In genomic region chr7:90461216-90461615, GRCh38 we compare ENCODE assay signal across 25 cellular contexts. TPM values are rescaled to one million over a fixed set of nuclear protein-coding genes. Genes with fewer than 3 reads are reported as not detected.
A peak's percentile ranks its signal among the peaks of the same experiment; 100 is the strongest.
DNase-seq lines count a peak whose midpoint lies in the region; ATAC-seq, FAIRE-seq and TF ChIP-seq lines count a peak whose summit lies in the region.
"Had no signal": no experiment of that assay in that cellular context is flagged by ENCODE, and none has a peak within 500 bp of the region (broad histone marks: within the 10 kb centered on the region; RNA-seq: fewer than 3 reads in every experiment).

No MANE protein-coding gene starts in this region.

- H3K9me3 ChIP-seq in left ventricle myocardium inferior (replicated peaks) (peaks cover 9% of the 10 kb centered on the region), GM12878 (replicated peaks; ENCODE audit: control insufficient read depth, insufficient read depth, low read length) (peaks cover 2% of the 10 kb centered on the region; the same call in 2 of the 3 replicates), upper lobe of right lung (no peaks in the 10 kb centered on the region), Peyer's patch (peaks cover 0 to 6% (median 0%) of the 10 kb centered on the region in 4 donors)
- H3K9me3 ChIP-seq: uterus had no signal

- FAIRE-seq in GM12878 (lab: Jason Lieb, UNC), result peak; percentile 66

- RAD21 ChIA-PET in GM12878 (lab: Charles Lee; ENCODE audit: unreplicated experiment), result no interaction called here

- H3K36me3 ChIP-seq in left ventricle myocardium inferior (no peaks in the 10 kb centered on the region), GM12878 (ENCODE audit: control insufficient read depth in 2 of 2, insufficient read depth in 2 of 2, low read length in 1 of 2) (no peaks in the 10 kb centered on the region), upper lobe of right lung (no peaks in the 10 kb centered on the region), Peyer's patch (no peaks in the 10 kb centered on the region)
- H3K36me3 ChIP-seq: gastroesophageal sphincter, uterus had no signal

- H3K4me2 ChIP-seq in GM12878 (ENCODE audit: control insufficient read depth, insufficient read depth), result no peak overlapping the region
- H3K4me2 ChIP-seq: smooth muscle cell had no signal

- no peak overlapping the region for H3K9ac ChIP-seq in GM12878 (ENCODE audit: control insufficient read depth, insufficient read depth, low read length)

- POLR2A ChIA-PET in GM12878 (lab: Charles Lee), result no interaction called here

- TF ChIP-seq RAD21 in GM12878 (IDR thresholded peaks at IDR 0.05; ENCODE audit: insufficient read depth, low read depth, low read length), result no peak

- H3K27me3 ChIP-seq in left ventricle myocardium inferior (ENCODE audit: low read depth) (no peaks in the 10 kb centered on the region), GM12878 (replicated peaks in 1 of 2; ENCODE audit: control insufficient read depth in 2 of 2, insufficient read depth in 2 of 2, low read length in 1 of 2) (no peaks in the 10 kb centered on the region), upper lobe of right lung (no peaks in the 10 kb centered on the region), Peyer's patch (no peaks in the 10 kb centered on the region)
- H3K27me3 ChIP-seq: gastroesophageal sphincter, uterus had no signal

- H4K20me1 ChIP-seq in GM12878 (ENCODE audit: control insufficient read depth, insufficient read depth), result no peaks in the 10 kb centered on the region

- in situ Hi-C loops in GM12878 (cut with MboI), result no loop called here

- ATAC-seq in Right ventricle myocardium superior (ENCODE audit: poor library complexity) (peak; percentile 30), GM12878 (no peak), upper lobe of right lung (peak; percentile 83)
- ATAC-seq: gastroesophageal sphincter; stimulated activated naive CD8-positive, alpha-beta T cell treated with anti-CD3 and anti-CD28 coated beads, Interleukin-15, amount 100 ng/mL, for 72 hours had no signal

- H3K27ac ChIP-seq in left ventricle myocardium inferior (replicated peaks), result no peak overlapping the region
- H3K27ac ChIP-seq in GM12878 (ENCODE audit: control insufficient read depth, insufficient read depth), result no peak overlapping the region
- no peak overlapping the region for H3K27ac ChIP-seq in upper lobe of right lung
- no peak overlapping the region for H3K27ac ChIP-seq in Peyer's patch
- H3K27ac ChIP-seq: gastroesophageal sphincter, uterus had no signal

- DNase-seq in Right ventricle myocardium superior, result no peak
- DNase-seq in left ventricle myocardium inferior, result no peak
- DNase-seq in GM12878 (ENCODE audit: low read depth, low spot score), result no peak
- DNase-seq in iris pigment epithelial cell (ENCODE audit: low read depth), result peak; percentile 25
- DNase-seq in upper lobe of right lung, result no peak
- DNase-seq in HuH-7 (ENCODE audit: low spot score), result no peak
- DNase-seq in NK-92 (lab: John Stamatoyannopoulos, UW; ENCODE audit: unreplicated experiment), result no peak
- no peak for DNase-seq in Peyer's patch
- DNase-seq: ACHN; activated CD4-positive, alpha-beta T cell treated with anti-CD3 and anti-CD28 coated beads for 4 hours; activated naive CD4-positive, alpha-beta T cell treated with anti-CD3 and anti-CD28 coated beads, Interleukin-2, amount 10 ng/mL, durations not matched to agents 7 days and 5 days; activated T-cell treated with anti-CD3 and anti-CD28 coated beads for 4 hours; caudate nucleus; effector memory CD4-positive, alpha-beta T cell; midbrain; NCI-H1105 treated with DMSO at 0.1 percent for 48 hours; SHP77; stimulated activated naive CD8-positive, alpha-beta T cell treated with anti-CD3 and anti-CD28 coated beads, Interleukin-15, amount 100 ng/mL, for 72 hours; uterus had no signal

- no peaks in the 10 kb centered on the region for H3K79me2 ChIP-seq in GM12878 (ENCODE audit: control insufficient read depth, insufficient read depth, low read length)

- no peak for TF ChIP-seq CTCF in left ventricle myocardium inferior (IDR thresholded peaks at IDR 0.05; ENCODE audit: borderline replicate concordance)
- no peak for TF ChIP-seq CTCF in GM12878 (IDR thresholded peaks at IDR 0.05 in 2 of 3, conservative IDR thresholded peaks at IDR 0.05 in 1 of 3; ENCODE audit: control insufficient read depth in 2 of 3, extremely low read depth in 1 of 3, insufficient read depth in 1 of 3, low read depth in 3 of 3, low read length in 3 of 3)
- no peak for TF ChIP-seq CTCF in upper lobe of right lung (IDR thresholded peaks at IDR 0.05)
- no peak for TF ChIP-seq CTCF in Peyer's patch (IDR thresholded peaks at IDR 0.05)

- TF ChIP-seq EP300 in GM12878 (IDR thresholded peaks at IDR 0.05; ENCODE audit: borderline replicate concordance in 1 of 2, control insufficient read depth in 1 of 2, low read depth in 2 of 2, low read length in 2 of 2), result no peak

- intact Hi-C loops in Right ventricle myocardium superior (cut with DNase I), result no loop called here
- intact Hi-C loops in left ventricle myocardium inferior (cut with micrococcal nuclease), result no loop called here
- intact Hi-C loops in GM12878 (cut with micrococcal nuclease; ENCODE audit: unreplicated experiment), result no loop called here
- intact Hi-C loops in upper lobe of right lung (cut with DNase I), result no loop called here

- no peak overlapping the region for H2AFZ ChIP-seq in GM12878 (ENCODE audit: control insufficient read depth, low read depth, low read length)

- TF ChIP-seq POLR2A in GM12878 (IDR thresholded peaks at IDR 0.05; ENCODE audit: low read depth, low read length), result no peak
- no peak for TF ChIP-seq POLR2A in Peyer's patch (IDR thresholded peaks at IDR 0.05)

- H3K4me1 ChIP-seq in left ventricle myocardium inferior (peaks cover 5% of the 10 kb centered on the region), GM12878 (ENCODE audit: control insufficient read depth, insufficient read depth, low read length) (no peaks in the 10 kb centered on the region), upper lobe of right lung (peaks cover 4% of the 10 kb centered on the region), Peyer's patch (no peaks in the 10 kb centered on the region)
- H3K4me1 ChIP-seq: uterus had no signal

- CTCF ChIA-PET in GM12878 (lab: Yijun Ruan, JAX), result interaction anchor here (1.1 kb wide), 1 partner anchor 168 kb away, joined by 3 read pairs; no protein-coding TSS in a partner anchor

- SMC1A ChIA-PET in GM12878 (lab: Charles Lee; ENCODE audit: uncharacterized antibody, unreplicated experiment), result interaction anchor here (1.4 kb wide), 1 partner anchor 168 kb away, joined by 3 read pairs; no protein-coding TSS in a partner anchor

- BruUV-seq in GM12878 (replicated peaks; lab: Mats Ljungman, UMichigan), result no TSS peak

- H3K4me3 ChIP-seq in left ventricle myocardium inferior (no peak overlapping the region), GM12878 (no peak overlapping the region), upper lobe of right lung (no peak overlapping the region), Peyer's patch (no peak overlapping the region)
- H3K4me3 ChIP-seq: gastroesophageal sphincter, smooth muscle cell, uterus had no signal

TF ChIP-seq in GM12878, 131 proteins besides CTCF, POLR2A, EP300 and RAD21:
- TF ChIP-seq SIX5 (IDR thresholded peaks at IDR 0.05; ENCODE audit: low read depth, low read length, severe bottlenecking), result no peak
- no peak for TF ChIP-seq POU2F2 (IDR thresholded peaks at IDR 0.05; ENCODE audit: borderline replicate concordance, low read depth, low read length)
- TF ChIP-seq SMC3 (IDR thresholded peaks at IDR 0.05; ENCODE audit: borderline replicate concordance, low read length), result no peak

RNA-seq across cellular contexts. Expression of gene PTTG1IP2, which starts 8.2 kb away (rescaled TPM):
- not detected for total RNA-seq in Right ventricle myocardium superior
- not detected for total RNA-seq in left ventricle myocardium inferior
- not detected in 2 replicates for total RNA-seq in GM12878 (2013; cell fraction: nucleolus; rRNA removed)
- not detected in 2 replicates for total RNA-seq in GM12878 (2014; rRNA removed)
- total RNA-seq in GM12878 (2014; rRNA removed; fragmentation: Illumina TruSeq; extraction: Trizol), result not detected in 2 replicates
- total RNA-seq in GM12878 (2021), result not detected in 2 replicates
- not detected for polyA plus RNA-seq in GM12878 (2011; ENCODE audit: low read depth)
- not detected in 2 replicates for polyA plus RNA-seq in GM12878 (2011; rRNA removed)
- polyA plus RNA-seq in GM12878 (2011; cell fraction: cytosol; rRNA removed), result not detected in 2 replicates
- not detected in 2 replicates for polyA plus RNA-seq in GM12878 (2011; cell fraction: nucleus; rRNA removed)
- not detected in 2 replicates for polyA plus RNA-seq in GM12878 (2012)
- not detected in 2 replicates for polyA plus RNA-seq in GM12878 (2014; fragmentation: Illumina TruSeq; extraction: Trizol)
- not detected for polyA plus RNA-seq in GM12878 (2014; fragmentation: Nextera tagmentation; extraction: Ambion mirVana)
- polyA plus RNA-seq in GM12878 (2014; rRNA removed), result not detected in 2 replicates
- not detected for polyA plus RNA-seq in GM12878 (2016; fragmentation: Nextera tagmentation; extraction: Ambion mirVana)
- polyA minus RNA-seq in GM12878 (2011; rRNA and poly(A)+ RNA removed), result not detected in 2 replicates
- not detected in 2 replicates for polyA minus RNA-seq in GM12878 (2011; cell fraction: cytosol; rRNA and poly(A)+ RNA removed)
- polyA minus RNA-seq in GM12878 (2011; cell fraction: nucleus; rRNA and poly(A)+ RNA removed), result not detected in 2 replicates
- not detected for total RNA-seq in upper lobe of right lung
- total RNA-seq in Peyer's patch, result not detected
- total RNA-seq: G401; gastroesophageal sphincter; osteocyte; smooth muscle cell; T-helper 2 cell treated with Interferon-gamma antibody and Interleukin-4, amounts not matched to agents 100 ng/mL and 5 ng/mL, for 36 hours; uterus had no signal
- polyA plus RNA-seq: IgD-negative memory B cell, smooth muscle cell had no signal

RNA-seq across cellular contexts. Expression of gene CLDN12, which starts 58.0 kb away (rescaled TPM):
- total RNA-seq in Right ventricle myocardium superior (38.1 TPM), left ventricle myocardium inferior (40.3 TPM), GM12878 (2014; rRNA removed) (7.0 and 10.4 TPM in 2 replicates), GM12878 (2014; rRNA removed; fragmentation: Illumina TruSeq; extraction: Trizol) (5.8 and 6.4 TPM in 2 replicates), GM12878 (2021) (6.0 and 6.5 TPM in 2 replicates), upper lobe of right lung (30.8 TPM), Peyer's patch (10 to 100 TPM; 13.2 to 66.9 (median 49.0) TPM)
- 96.7 and 103 TPM in 2 replicates for total RNA-seq in GM12878 (2013; cell fraction: nucleolus; rRNA removed)
- 1.4 TPM for polyA plus RNA-seq in GM12878 (2011; ENCODE audit: low read depth)
- polyA plus RNA-seq in GM12878 (2011; rRNA removed) (38.9 and 41.1 TPM in 2 replicates), GM12878 (2014; fragmentation: Illumina TruSeq; extraction: Trizol) (6.2 and 6.7 TPM in 2 replicates), GM12878 (2014; fragmentation: Nextera tagmentation; extraction: Ambion mirVana) (1 to 10 TPM; 3.1 to 5.6 TPM), GM12878 (2014; rRNA removed) (5.6 and 7.1 TPM in 2 replicates), GM12878 (2016; fragmentation: Nextera tagmentation; extraction: Ambion mirVana) (1 to 10 TPM; 7.0 to 7.4 TPM)
- polyA plus RNA-seq in GM12878 (2011; cell fraction: cytosol; rRNA removed), result 36.3 and 43.2 TPM in 2 replicates
- polyA plus RNA-seq in GM12878 (2011; cell fraction: nucleus; rRNA removed), result 30.3 and 51.4 TPM in 2 replicates
- 2.5 and 6.7 TPM in 2 replicates for polyA plus RNA-seq in GM12878 (2012)
- 83.7 and 88.9 TPM in 2 replicates for polyA minus RNA-seq in GM12878 (2011; rRNA and poly(A)+ RNA removed)
- 9.2 and 15.7 TPM in 2 replicates for polyA minus RNA-seq in GM12878 (2011; cell fraction: cytosol; rRNA and poly(A)+ RNA removed)
- 29.3 and 42.8 TPM in 2 replicates for polyA minus RNA-seq in GM12878 (2011; cell fraction: nucleus; rRNA and poly(A)+ RNA removed)
